ENCODE assay signal across 8 cellular contexts in genomic region chr18:159037-159652, GRCh38. TPM values are rescaled to one million over a fixed set of nuclear protein-coding genes. Genes with fewer than 3 reads are reported as not detected.
A peak's percentile ranks its signal among the peaks of the same experiment; 100 is the strongest.
DNase-seq lines count a peak whose midpoint lies in the region; ATAC-seq and TF ChIP-seq lines count a peak whose summit lies in the region.

No MANE protein-coding gene starts in this region.

- H3K4me3 ChIP-seq in DND-41 (ENCODE audit: low read depth in 1 of 2, low read length in 2 of 2): peak overlapping the region; percentile 67 to 84
- H3K4me3 ChIP-seq in fibroblast of villous mesenchyme (ENCODE audit: low read depth, low read length): peak overlapping the region; percentile 84

- H3K9ac ChIP-seq in DND-41 (ENCODE audit: low read depth, low read length): peak overlapping the region; percentile 80

- peak overlapping the region; percentile 81 for H3K4me2 ChIP-seq in DND-41 (ENCODE audit: insufficient read depth, low read length)

- peaks cover 18% of the 10 kb centered on the region for H3K36me3 ChIP-seq in DND-41 (ENCODE audit: insufficient read depth, low read length)

- H4K20me1 ChIP-seq in DND-41 (ENCODE audit: insufficient read depth, low read length): peaks cover 45% of the 10 kb centered on the region

- ATAC-seq in DND-41 (ENCODE audit: insufficient read depth, low read depth) (no peak), HG02943 (IDR thresholded peaks at IDR 0.05; ENCODE audit: low read depth, unreplicated experiment) (peak; percentile 1), GM18861 (IDR thresholded peaks at IDR 0.05; ENCODE audit: unreplicated experiment) (no peak)

- H3K9me3 ChIP-seq in DND-41 (ENCODE audit: insufficient read depth, low read length, severe bottlenecking): no peaks in the 10 kb centered on the region

- peak overlapping the region; percentile 74 for H3K27ac ChIP-seq in DND-41 (ENCODE audit: low read length)
- H3K27ac ChIP-seq in VCaP: peak overlapping the region; percentile 87

- TF ChIP-seq CTCF in DND-41 (IDR thresholded peaks at IDR 0.05; ENCODE audit: borderline replicate concordance, extremely low read depth, low read length, poor library complexity, severe bottlenecking) (no peak), VCaP (conservative IDR thresholded peaks at IDR 0.05) (no peak), fibroblast of villous mesenchyme (IDR thresholded peaks at IDR 0.05; ENCODE audit: insufficient read depth, low read depth, low read length) (no peak)

- H3K27me3 ChIP-seq in DND-41 (ENCODE audit: insufficient read depth, low read length, poor library complexity): no peaks in the 10 kb centered on the region

- peak overlapping the region; percentile 74; the same call in 1 of the 2 replicates for H2AFZ ChIP-seq in DND-41 (ENCODE audit: low read depth, low read length)

- H3K79me2 ChIP-seq in DND-41 (ENCODE audit: insufficient read depth, low read length): peaks cover 61% of the 10 kb centered on the region

- H3K4me1 ChIP-seq in DND-41 (ENCODE audit: insufficient read depth, low read length): peaks cover 33% of the 10 kb centered on the region

- DNase-seq in DND-41 (no peak), fibroblast of villous mesenchyme (ENCODE audit: low read depth) (peak; percentile 19), pons (ENCODE audit: low spot score) (peak; percentile 35), NCI-H524 (lab: John Stamatoyannopoulos, UW) (no peak), NCI-H1092 treated with DMSO at 0.1 percent for 48 hours (lab: John Stamatoyannopoulos, UW) (no peak)

RNA-seq across cellular contexts. Expression of gene USP14, which starts 0.8 kb away (rescaled TPM):
- 21.6 and 27.6 TPM in 2 replicates for total RNA-seq in fibroblast of villous mesenchyme

Comparison
In these comparisons a context has a peak if more than half of its experiments do, and no peak if none do; other contexts are left out.
1. DNase-seq: peak in fibroblast of villous mesenchyme (single experiment) and pons (single experiment); none in DND-41 (single experiment), NCI-H524 (0 of 2) and NCI-H1092 treated with DMSO at 0.1 percent for 48 hours (single experiment).